ENCODE assay signal across 8 cellular contexts in the genomic region with DNA sequence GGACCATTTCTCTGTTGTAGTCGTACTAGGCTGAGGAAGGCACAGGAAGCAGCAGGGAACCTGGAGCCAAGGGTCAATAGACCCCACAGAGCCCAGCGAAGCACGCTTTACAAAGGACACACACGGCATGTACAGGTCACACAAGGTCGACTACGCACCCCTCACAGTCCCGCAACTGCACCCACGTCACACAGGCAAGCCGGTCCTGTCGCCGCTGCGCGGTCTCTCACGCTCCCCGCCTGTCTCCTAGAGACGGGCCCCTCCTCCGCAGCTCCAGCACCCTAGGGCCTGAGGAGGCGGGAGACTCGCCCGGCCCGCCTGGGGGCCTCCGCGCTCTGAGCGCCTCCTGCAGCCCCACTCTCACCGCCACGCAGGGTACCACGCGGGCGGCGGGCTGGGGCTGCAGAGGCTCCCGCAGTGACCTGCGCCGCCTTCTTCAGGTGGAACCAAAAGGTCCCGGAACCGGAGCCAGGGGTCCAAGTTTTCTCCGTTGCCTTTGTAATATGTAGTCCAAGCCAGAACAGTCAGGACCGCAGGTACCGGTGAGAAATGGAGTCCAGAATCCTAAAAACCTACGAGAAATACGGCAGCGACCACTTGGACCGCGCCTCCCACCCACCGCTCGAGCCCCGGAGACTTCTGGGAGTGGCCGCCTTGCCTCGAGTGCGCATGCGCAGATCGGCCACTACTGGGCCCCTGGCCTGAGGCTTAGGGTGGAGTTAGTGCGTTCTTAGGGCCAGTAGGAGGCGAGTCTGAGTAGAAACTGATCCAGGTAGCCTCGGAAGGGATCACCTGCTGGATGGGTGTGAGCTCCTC. TPM values are rescaled to one million over a fixed set of nuclear protein-coding genes. Genes with fewer than 3 reads are reported as not detected.
A peak's percentile ranks its signal among the peaks of the same experiment; 100 is the strongest.
DNase-seq lines count a peak whose midpoint lies in the region; ATAC-seq and TF ChIP-seq lines count a peak whose summit lies in the region.

A gene (minus strand): TSS at position 651 of the 816 bp plus-strand sequence. CDS start 8,143 bp downstream, outside the sequence.

- peak within 1 kb of the TSS; percentile 63 to 91 (median 74) for H3K4me3 ChIP-seq in Peyer's patch

- peaks cover 0 to 8% (median 6%) of the 10 kb centered on the region in 4 donors for H3K4me1 ChIP-seq in Peyer's patch

- no TSS peak for BruUV-seq in Calu3 (replicated peaks; lab: Mats Ljungman, UMichigan)

- DNase-seq in Calu3 = peak; percentile 96
- peak; percentile 87 for DNase-seq in HuH-7.5 (ENCODE audit: low spot score)
- DNase-seq in Peyer's patch = peak; percentile 86 to 95 (median 90)
- peak; percentile 76 for DNase-seq in activated T-helper 9 cell treated with anti-CD3 and anti-CD28 coated beads, Interleukin-2, amount 50 U/mL, for 16 hours (ENCODE audit: low read depth)
- peak; percentile 90 for DNase-seq in fibroblast of the conjunctiva (ENCODE audit: low read depth)
- peak; percentile 88 for DNase-seq in nephron progenitor cell

- H3K4me1 Mint-ChIP-seq in Calu3 (ENCODE audit: low read depth, unreplicated experiment) = peaks cover 10% of the 10 kb centered on the region
- H3K4me1 Mint-ChIP-seq in nephron progenitor cell = peaks cover 13% of the 10 kb centered on the region
- H3K4me1 Mint-ChIP-seq in stimulated activated naive CD8-positive, alpha-beta T cell treated with anti-CD3 and anti-CD28 coated beads, Interleukin-15, Interleukin-2, amounts not matched to agents 100 ng/mL and 50 ng/mL, for 24 hours (ENCODE audit: low read depth) = peaks cover 18% of the 10 kb centered on the region

- TF ChIP-seq CTCF in Calu3 (IDR thresholded peaks at IDR 0.05; ENCODE audit: unreplicated experiment) = no peak
- peak; percentile 35 to 71 (median 56) for TF ChIP-seq CTCF in Peyer's patch (IDR thresholded peaks at IDR 0.05)
- peak; percentile 45 for TF ChIP-seq CTCF in nephron progenitor cell (IDR thresholded peaks at IDR 0.05)

- peak within 1 kb of the TSS; percentile 90 for H3K4me3 Mint-ChIP-seq in Calu3 (ENCODE audit: low read depth, unreplicated experiment)
- H3K4me3 Mint-ChIP-seq in nephron progenitor cell = peak within 1 kb of the TSS; percentile 96
- H3K4me3 Mint-ChIP-seq in stimulated activated naive CD8-positive, alpha-beta T cell treated with anti-CD3 and anti-CD28 coated beads, Interleukin-15, Interleukin-2, amounts not matched to agents 100 ng/mL and 50 ng/mL, for 24 hours = peak within 1 kb of the TSS; percentile 98

- intact Hi-C loops in Calu3 (cut with micrococcal nuclease; ENCODE audit: unreplicated experiment) = loop anchor here (2.0 kb wide), 1 partner anchor 59 kb away; a partner anchor contains a TSS

- CTCF ChIA-PET in Calu3 (lab: Charles Lee) = interaction anchor here (0.6 to 1.1 kb wide), 4 partner anchors 60 to 521 kb away, joined by 3 to 4 read pairs (median 3); a partner anchor contains a TSS

- H3K27me3 ChIP-seq in Peyer's patch = no peaks in the 10 kb centered on the region

- peak; percentile 92 for ATAC-seq in GM21423 (IDR thresholded peaks at IDR 0.05; ENCODE audit: unreplicated experiment)

- H3K36me3 Mint-ChIP-seq in Calu3 (ENCODE audit: insufficient read depth, unreplicated experiment) (peaks cover 39% of the 10 kb centered on the region), nephron progenitor cell (ENCODE audit: low read depth) (peaks cover 41% of the 10 kb centered on the region)
- peaks cover 42% of the 10 kb centered on the region for H3K36me3 Mint-ChIP-seq in stimulated activated naive CD8-positive, alpha-beta T cell treated with anti-CD3 and anti-CD28 coated beads, Interleukin-15, Interleukin-2, amounts not matched to agents 100 ng/mL and 50 ng/mL, for 24 hours (ENCODE audit: low read depth)

- peaks cover 0 to 9% (median 0%) of the 10 kb centered on the region in 3 donors for H3K36me3 ChIP-seq in Peyer's patch

- peak; percentile 44 to 48 for TF ChIP-seq POLR2A in Peyer's patch (IDR thresholded peaks at IDR 0.05)

- no peaks in the 10 kb centered on the region for H3K27me3 Mint-ChIP-seq in Calu3 (ENCODE audit: unreplicated experiment)
- no peaks in the 10 kb centered on the region for H3K27me3 Mint-ChIP-seq in nephron progenitor cell (ENCODE audit: low read depth, poor library complexity)
- H3K27me3 Mint-ChIP-seq in stimulated activated naive CD8-positive, alpha-beta T cell treated with anti-CD3 and anti-CD28 coated beads, Interleukin-15, Interleukin-2, amounts not matched to agents 100 ng/mL and 50 ng/mL, for 24 hours = no peaks in the 10 kb centered on the region

- H3K27ac ChIP-seq in Peyer's patch = peak within 1 kb of the TSS; percentile 5 to 79 (median 62)

- H3K9me3 ChIP-seq in Peyer's patch = no peaks in the 10 kb centered on the region

- H3K9me3 Mint-ChIP-seq in Calu3 (ENCODE audit: low read depth, unreplicated experiment) (no peaks in the 10 kb centered on the region), nephron progenitor cell (peaks cover 56% of the 10 kb centered on the region)
- peaks cover 10% of the 10 kb centered on the region for H3K9me3 Mint-ChIP-seq in stimulated activated naive CD8-positive, alpha-beta T cell treated with anti-CD3 and anti-CD28 coated beads, Interleukin-15, Interleukin-2, amounts not matched to agents 100 ng/mL and 50 ng/mL, for 24 hours

- peak within 1 kb of the TSS; percentile 72 for H3K27ac Mint-ChIP-seq in Calu3 (ENCODE audit: unreplicated experiment)
- peak within 1 kb of the TSS; percentile 93 for H3K27ac Mint-ChIP-seq in nephron progenitor cell
- peak within 1 kb of the TSS; percentile 95 for H3K27ac Mint-ChIP-seq in stimulated activated naive CD8-positive, alpha-beta T cell treated with anti-CD3 and anti-CD28 coated beads, Interleukin-15, Interleukin-2, amounts not matched to agents 100 ng/mL and 50 ng/mL, for 24 hours

RNA-seq across cellular contexts. Expression of the gene that starts here (rescaled TPM):
- total RNA-seq in Calu3 (2022) = 13.5 and 13.7 TPM in 2 replicates
- 10 to 100 TPM in 1 of 4 donors, 1 to 10 TPM in 3; 1.7 to 12.5 (median 2.2) TPM for total RNA-seq in Peyer's patch

Comparison
In these comparisons a context has a peak if more than half of its experiments do, and no peak if none do; other contexts are left out.
1. Peak in every context shown above with its lines: DNase-seq, ATAC-seq, H3K4me3 ChIP-seq and H3K27ac ChIP-seq.